Comparison of ENCODE assay signal across 1 cellular context in the genomic region with DNA sequence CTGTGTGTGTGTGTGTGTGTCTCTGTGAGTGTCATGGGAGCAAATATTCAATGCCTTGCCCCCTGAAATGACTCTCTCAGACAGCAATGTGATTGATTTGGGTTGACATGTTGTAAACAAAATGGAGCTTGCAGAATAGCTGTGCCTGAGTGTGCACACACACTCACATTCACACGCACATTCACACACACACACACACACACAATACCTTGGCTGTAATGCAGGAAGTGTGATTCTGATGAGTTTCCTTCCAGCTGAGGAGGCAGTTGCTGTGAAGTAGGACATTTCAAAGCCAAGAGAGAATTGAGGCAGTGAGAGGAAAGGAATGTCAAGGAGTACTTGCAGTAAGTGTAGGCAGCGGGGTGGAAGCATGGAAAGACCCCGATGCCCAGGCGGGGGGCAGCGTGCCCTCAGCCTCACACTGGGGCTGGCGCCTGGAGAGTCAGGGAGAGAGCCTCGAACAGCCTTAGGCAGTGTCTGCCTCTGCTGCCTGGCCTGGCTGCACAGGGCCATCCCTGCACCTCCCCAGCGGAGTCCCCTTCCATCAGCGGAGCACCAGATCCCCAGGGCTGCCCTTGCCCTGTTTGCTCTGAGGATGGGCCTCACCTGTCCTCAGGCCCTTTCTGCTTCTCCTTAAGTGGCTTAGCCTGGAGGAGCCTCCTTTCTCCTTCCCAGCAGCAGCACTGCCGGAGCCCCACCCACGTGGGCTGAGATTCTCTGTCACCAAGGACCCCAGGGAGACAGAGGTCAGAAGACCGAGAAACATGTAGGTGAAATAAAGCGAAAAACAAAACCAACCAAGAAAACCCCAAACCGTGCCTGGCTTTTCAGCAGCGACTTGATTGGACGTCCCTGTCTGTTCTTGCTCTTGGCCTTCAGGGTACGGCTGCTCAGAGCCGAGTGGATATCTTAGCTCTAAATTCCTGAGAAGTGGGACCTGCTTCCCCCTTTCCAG.
TF ChIP-seq lines count a peak whose summit lies in the region.

No MANE protein-coding gene starts in this region.

TF ChIP-seq in H1, 55 proteins besides CTCF, POLR2A, EP300 and RAD21 (continued from another document):
- TF ChIP-seq, protein P1, sequence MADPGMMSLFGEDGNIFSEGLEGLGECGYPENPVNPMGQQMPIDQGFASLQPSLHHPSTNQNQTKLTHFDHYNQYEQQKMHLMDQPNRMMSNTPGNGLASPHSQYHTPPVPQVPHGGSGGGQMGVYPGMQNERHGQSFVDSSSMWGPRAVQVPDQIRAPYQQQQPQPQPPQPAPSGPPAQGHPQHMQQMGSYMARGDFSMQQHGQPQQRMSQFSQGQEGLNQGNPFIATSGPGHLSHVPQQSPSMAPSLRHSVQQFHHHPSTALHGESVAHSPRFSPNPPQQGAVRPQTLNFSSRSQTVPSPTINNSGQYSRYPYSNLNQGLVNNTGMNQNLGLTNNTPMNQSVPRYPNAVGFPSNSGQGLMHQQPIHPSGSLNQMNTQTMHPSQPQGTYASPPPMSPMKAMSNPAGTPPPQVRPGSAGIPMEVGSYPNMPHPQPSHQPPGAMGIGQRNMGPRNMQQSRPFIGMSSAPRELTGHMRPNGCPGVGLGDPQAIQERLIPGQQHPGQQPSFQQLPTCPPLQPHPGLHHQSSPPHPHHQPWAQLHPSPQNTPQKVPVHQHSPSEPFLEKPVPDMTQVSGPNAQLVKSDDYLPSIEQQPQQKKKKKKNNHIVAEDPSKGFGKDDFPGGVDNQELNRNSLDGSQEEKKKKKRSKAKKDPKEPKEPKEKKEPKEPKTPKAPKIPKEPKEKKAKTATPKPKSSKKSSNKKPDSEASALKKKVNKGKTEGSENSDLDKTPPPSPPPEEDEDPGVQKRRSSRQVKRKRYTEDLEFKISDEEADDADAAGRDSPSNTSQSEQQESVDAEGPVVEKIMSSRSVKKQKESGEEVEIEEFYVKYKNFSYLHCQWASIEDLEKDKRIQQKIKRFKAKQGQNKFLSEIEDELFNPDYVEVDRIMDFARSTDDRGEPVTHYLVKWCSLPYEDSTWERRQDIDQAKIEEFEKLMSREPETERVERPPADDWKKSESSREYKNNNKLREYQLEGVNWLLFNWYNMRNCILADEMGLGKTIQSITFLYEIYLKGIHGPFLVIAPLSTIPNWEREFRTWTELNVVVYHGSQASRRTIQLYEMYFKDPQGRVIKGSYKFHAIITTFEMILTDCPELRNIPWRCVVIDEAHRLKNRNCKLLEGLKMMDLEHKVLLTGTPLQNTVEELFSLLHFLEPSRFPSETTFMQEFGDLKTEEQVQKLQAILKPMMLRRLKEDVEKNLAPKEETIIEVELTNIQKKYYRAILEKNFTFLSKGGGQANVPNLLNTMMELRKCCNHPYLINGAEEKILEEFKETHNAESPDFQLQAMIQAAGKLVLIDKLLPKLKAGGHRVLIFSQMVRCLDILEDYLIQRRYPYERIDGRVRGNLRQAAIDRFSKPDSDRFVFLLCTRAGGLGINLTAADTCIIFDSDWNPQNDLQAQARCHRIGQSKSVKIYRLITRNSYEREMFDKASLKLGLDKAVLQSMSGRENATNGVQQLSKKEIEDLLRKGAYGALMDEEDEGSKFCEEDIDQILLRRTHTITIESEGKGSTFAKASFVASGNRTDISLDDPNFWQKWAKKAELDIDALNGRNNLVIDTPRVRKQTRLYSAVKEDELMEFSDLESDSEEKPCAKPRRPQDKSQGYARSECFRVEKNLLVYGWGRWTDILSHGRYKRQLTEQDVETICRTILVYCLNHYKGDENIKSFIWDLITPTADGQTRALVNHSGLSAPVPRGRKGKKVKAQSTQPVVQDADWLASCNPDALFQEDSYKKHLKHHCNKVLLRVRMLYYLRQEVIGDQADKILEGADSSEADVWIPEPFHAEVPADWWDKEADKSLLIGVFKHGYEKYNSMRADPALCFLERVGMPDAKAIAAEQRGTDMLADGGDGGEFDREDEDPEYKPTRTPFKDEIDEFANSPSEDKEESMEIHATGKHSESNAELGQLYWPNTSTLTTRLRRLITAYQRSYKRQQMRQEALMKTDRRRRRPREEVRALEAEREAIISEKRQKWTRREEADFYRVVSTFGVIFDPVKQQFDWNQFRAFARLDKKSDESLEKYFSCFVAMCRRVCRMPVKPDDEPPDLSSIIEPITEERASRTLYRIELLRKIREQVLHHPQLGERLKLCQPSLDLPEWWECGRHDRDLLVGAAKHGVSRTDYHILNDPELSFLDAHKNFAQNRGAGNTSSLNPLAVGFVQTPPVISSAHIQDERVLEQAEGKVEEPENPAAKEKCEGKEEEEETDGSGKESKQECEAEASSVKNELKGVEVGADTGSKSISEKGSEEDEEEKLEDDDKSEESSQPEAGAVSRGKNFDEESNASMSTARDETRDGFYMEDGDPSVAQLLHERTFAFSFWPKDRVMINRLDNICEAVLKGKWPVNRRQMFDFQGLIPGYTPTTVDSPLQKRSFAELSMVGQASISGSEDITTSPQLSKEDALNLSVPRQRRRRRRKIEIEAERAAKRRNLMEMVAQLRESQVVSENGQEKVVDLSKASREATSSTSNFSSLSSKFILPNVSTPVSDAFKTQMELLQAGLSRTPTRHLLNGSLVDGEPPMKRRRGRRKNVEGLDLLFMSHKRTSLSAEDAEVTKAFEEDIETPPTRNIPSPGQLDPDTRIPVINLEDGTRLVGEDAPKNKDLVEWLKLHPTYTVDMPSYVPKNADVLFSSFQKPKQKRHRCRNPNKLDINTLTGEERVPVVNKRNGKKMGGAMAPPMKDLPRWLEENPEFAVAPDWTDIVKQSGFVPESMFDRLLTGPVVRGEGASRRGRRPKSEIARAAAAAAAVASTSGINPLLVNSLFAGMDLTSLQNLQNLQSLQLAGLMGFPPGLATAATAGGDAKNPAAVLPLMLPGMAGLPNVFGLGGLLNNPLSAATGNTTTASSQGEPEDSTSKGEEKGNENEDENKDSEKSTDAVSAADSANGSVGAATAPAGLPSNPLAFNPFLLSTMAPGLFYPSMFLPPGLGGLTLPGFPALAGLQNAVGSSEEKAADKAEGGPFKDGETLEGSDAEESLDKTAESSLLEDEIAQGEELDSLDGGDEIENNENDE (IDR thresholded peaks at IDR 0.05; ENCODE audit: insufficient replicate concordance, low read length), result no peak
- TF ChIP-seq POLR2AphosphoS5 (IDR thresholded peaks at IDR 0.05; ENCODE audit: low read depth, low read length) (no peak), BRCA1 (IDR thresholded peaks at IDR 0.05; ENCODE audit: low read depth, low read length) (no peak), SIX5 (IDR thresholded peaks at IDR 0.05; ENCODE audit: low read depth, low read length) (no peak)
